ENCODE assay signal across 8 cellular contexts in genomic region chr18:32470713-32471633, GRCh38. TPM values are rescaled to one million over a fixed set of nuclear protein-coding genes. Genes with fewer than 3 reads are reported as not detected.
A peak's percentile ranks its signal among the peaks of the same experiment; 100 is the strongest.
DNase-seq lines count a peak whose midpoint lies in the region; ATAC-seq lines count a peak whose summit lies in the region.

Gene GAREM1, minus strand, starts transcription at chr18:32470882. Its CDS starts 454 bp downstream, at chr18:32470428.

- POLR2A ChIA-PET in CD4-positive, alpha-beta memory T cell (lab: Charles Lee; ENCODE audit: partially characterized antibody), result no interaction called here

- peak within 1 kb of the TSS in 6 of 7 donors; percentile 45 to 88 (median 85) for H3K27ac Mint-ChIP-seq in CD4-positive, alpha-beta memory T cell

- H3K36me3 Mint-ChIP-seq in CD4-positive, alpha-beta memory T cell, result no peaks in the 10 kb centered on the region

- peak within 1 kb of the TSS; percentile 24 to 52 for H3K4me3 ChIP-seq in CD4-positive, alpha-beta memory T cell (ENCODE audit: low read length in 2 of 2)

- peaks cover 33% of the 10 kb centered on the region for H3K4me1 ChIP-seq in CD4-positive, alpha-beta memory T cell (ENCODE audit: insufficient read depth, low read length)

- H3K9me3 Mint-ChIP-seq in CD4-positive, alpha-beta memory T cell, result peaks cover 0 to 5% (median 0%) of the 10 kb centered on the region in 8 donors

- no peaks in the 10 kb centered on the region for H3K9me3 ChIP-seq in CD4-positive, alpha-beta memory T cell (ENCODE audit: control insufficient read depth in 1 of 2, low read length in 2 of 2)

- ATAC-seq in GM19455 (IDR thresholded peaks at IDR 0.05; ENCODE audit: unreplicated experiment), result peak; percentile 98

- H3K4me3 Mint-ChIP-seq in CD4-positive, alpha-beta memory T cell, result peak within 1 kb of the TSS; percentile 82 to 91 (median 88)

- CTCF ChIA-PET in CD4-positive, alpha-beta memory T cell (lab: Charles Lee; ENCODE audit: partially characterized antibody), result interaction anchor here (0.6 to 1.5 kb wide), 9 partner anchors 11 to 458 kb away, joined by 3 to 21 read pairs (median 3); partner anchors contain the start of gene RNF125

- peak; percentile 74 to 83 (median 78) for DNase-seq in CD4-positive, alpha-beta memory T cell
- DNase-seq in HK-2 (ENCODE audit: unreplicated experiment) (peak; percentile 91), NCI-H82 treated with DMSO at 0.1 percent for 48 hours (lab: John Stamatoyannopoulos, UW; ENCODE audit: unreplicated experiment) (peak; percentile 80), lung microvascular endothelial cell (ENCODE audit: low read depth in 2 of 2) (peak; percentile 90 to 96)
- peak; percentile 54 to 61 for DNase-seq in activated CD8-positive, alpha-beta memory T cell treated with anti-CD3 and anti-CD28 coated beads for 1 hour (ENCODE audit: extremely low read depth in 1 of 2, low read depth in 1 of 2)
- DNase-seq in effector CD4-positive, alpha-beta T cell, result peak; percentile 53
- peak; percentile 36 to 53 (median 37) for DNase-seq in stimulated activated CD4-positive, alpha-beta T cell treated with anti-CD3 and anti-CD28 coated beads, TNF-alpha, amount 100 ng/mL, for 48 hours (ENCODE audit: low read depth in 3 of 3)

- no peaks in the 10 kb centered on the region for H3K36me3 ChIP-seq in CD4-positive, alpha-beta memory T cell (ENCODE audit: insufficient read depth, low read length)

- H3K27me3 ChIP-seq in CD4-positive, alpha-beta memory T cell (ENCODE audit: insufficient read depth, low read length), result peaks cover 8% of the 10 kb centered on the region

- H3K27me3 Mint-ChIP-seq in CD4-positive, alpha-beta memory T cell, result peaks cover 25 to 28% of the 10 kb centered on the region in 2 donors

- no peak within 1 kb of the TSS for H3K27ac ChIP-seq in CD4-positive, alpha-beta memory T cell (ENCODE audit: low read depth, low read length)

- peaks cover 16 to 42% (median 30%) of the 10 kb centered on the region in 4 donors for H3K4me1 Mint-ChIP-seq in CD4-positive, alpha-beta memory T cell

- intact Hi-C loops in CD4-positive, alpha-beta memory T cell (cut with micrococcal nuclease), result loop anchor here (1.0 to 2.0 kb wide), 2 partner anchors 182 to 378 kb away; no protein-coding TSS in a partner anchor

RNA-seq across cellular contexts. Expression of gene GAREM1, which starts in this region (rescaled TPM):
- under 1 TPM; 0.28 to 0.52 TPM for total RNA-seq in CD4-positive, alpha-beta memory T cell
- polyA plus RNA-seq in CD4-positive, alpha-beta memory T cell, result 1 to 10 TPM in 1 of 2 donors, not detected in 1; 1.1 TPM
- 0.20 and 0.22 TPM in 2 replicates for total RNA-seq in lung microvascular endothelial cell

Comparison
In these comparisons a context has a peak if more than half of its experiments do, and no peak if none do; other contexts are left out.
1. Peak in DNase-seq in lung microvascular endothelial cell; RNA of the gene not detected or under 1 TPM.
2. DNase-seq: peak in every context shown above with its lines; median percentile 93 in lung microvascular endothelial cell; 91 in HK-2; 80 in NCI-H82 treated with DMSO at 0.1 percent for 48 hours; 78 in CD4-positive, alpha-beta memory T cell; 58 in activated CD8-positive, alpha-beta memory T cell treated with anti-CD3 and anti-CD28 coated beads for 1 hour; 53 in effector CD4-positive, alpha-beta T cell; 37 in stimulated activated CD4-positive, alpha-beta T cell treated with anti-CD3 and anti-CD28 coated beads, TNF-alpha, amount 100 ng/mL, for 48 hours.